Comparison of ENCODE assay signal across 8 cellular contexts in the genomic region with DNA sequence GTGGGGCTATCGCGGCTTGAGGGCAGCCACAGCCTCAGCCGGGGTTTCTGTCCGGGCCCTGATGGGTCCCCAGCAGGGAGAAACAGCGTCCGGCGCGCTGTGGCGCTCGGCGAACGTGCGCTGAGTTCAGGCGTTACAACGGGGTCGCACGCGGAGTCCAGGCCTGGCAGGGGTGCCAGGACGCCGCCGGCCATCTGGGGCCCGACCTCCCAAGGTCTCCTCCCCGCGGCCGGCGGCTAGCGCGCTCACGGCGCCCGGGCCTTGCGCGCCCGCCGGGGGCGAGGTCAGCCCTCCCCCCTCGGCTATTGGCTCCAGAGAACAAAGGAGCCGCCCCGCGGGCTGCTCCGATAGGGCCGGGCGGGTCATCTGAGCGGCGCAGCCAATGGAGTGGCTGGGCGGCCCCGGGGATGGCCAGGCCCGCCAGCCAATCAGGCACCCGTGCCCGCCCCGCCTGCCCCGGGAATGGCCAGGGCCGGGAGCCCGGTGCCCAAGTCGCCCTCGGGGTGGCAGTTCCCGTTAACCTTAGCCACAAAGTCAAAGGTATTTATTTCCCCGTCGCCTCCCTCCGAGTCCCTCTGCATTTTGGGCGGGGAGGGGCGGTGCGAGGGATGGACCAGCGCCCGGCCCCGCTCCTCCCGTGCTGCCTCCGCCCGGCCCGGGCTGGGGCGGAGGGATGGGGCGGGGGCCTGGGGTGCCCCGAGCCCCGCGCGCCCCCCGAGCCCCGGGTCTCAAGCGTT. TPM values are rescaled to one million over a fixed set of nuclear protein-coding genes. Genes with fewer than 3 reads are reported as not detected.
DNase-seq lines count a peak whose midpoint lies in the region; ATAC-seq and TF ChIP-seq lines count a peak whose summit lies in the region.

A gene (plus strand): TSS at position 478 of the 737 bp plus-strand sequence. CDS start 9,141 bp downstream, outside the sequence.

- H3K4me3 ChIP-seq in hepatocyte: peak within 1 kb of the TSS; percentile 91
- H3K4me3 ChIP-seq in aorta (ENCODE audit: low read length in 2 of 2): peak within 1 kb of the TSS; percentile 75 to 92

- under 1% methylated on average over 49 of the region's 79 CpGs for WGBS in hepatocyte (ENCODE audit: low lambda C conversion rate, missing lambda C conversion rate)
- WGBS in aorta, 2 donors: 0 to 1% methylated on average over 67 to 79 of the region's 79 CpGs

- intact Hi-C loops in aorta (cut with DNase I): loop anchor here (1.0 to 5.0 kb wide), 3 partner anchors 11 to 37 kb away; a partner anchor contains a TSS

- no peaks in the 10 kb centered on the region for H4K20me1 ChIP-seq in hepatocyte (ENCODE audit: insufficient read depth, poor library complexity, severe bottlenecking)

- DNase-seq in NCI-H2029 treated with DMSO at 0.1 percent for 48 hours (lab: John Stamatoyannopoulos, UW) (peak; percentile 70), T-helper 9 cell (peak; percentile 89), astrocyte of the hippocampus (ENCODE audit: low read depth, low spot score) (peak; percentile 98), hepatocyte (ENCODE audit: low spot score) (peak; percentile 99), renal cortical epithelial cell (ENCODE audit: low read depth) (peak; percentile 73), aorta (peak; percentile 97 to 98)

- H3K4me1 ChIP-seq in hepatocyte (ENCODE audit: insufficient read depth) (peaks cover 62% of the 10 kb centered on the region), aorta (ENCODE audit: control insufficient read depth in 1 of 2, insufficient read depth in 2 of 2, low read length in 2 of 2) (no peaks in the 10 kb centered on the region)

- H3K9me2 ChIP-seq in hepatocyte (replicated peaks; ENCODE audit: insufficient read depth): no peaks in the 10 kb centered on the region

- H3K9me3 ChIP-seq in hepatocyte (ENCODE audit: low read depth) (no peaks in the 10 kb centered on the region), aorta (ENCODE audit: control insufficient read depth, low read length) (no peaks in the 10 kb centered on the region)

- H3K36me3 ChIP-seq in hepatocyte (replicated peaks; ENCODE audit: insufficient read depth, low read depth) (no peaks in the 10 kb centered on the region), aorta (ENCODE audit: control insufficient read depth in 1 of 2, insufficient read depth in 2 of 2, low read length in 1 of 2) (no peaks in the 10 kb centered on the region)

- peaks cover 59% of the 10 kb centered on the region for H3K79me2 ChIP-seq in hepatocyte

- H2AFZ ChIP-seq in hepatocyte: peak within 1 kb of the TSS; percentile 86

- H3K4me2 ChIP-seq in hepatocyte: peak within 1 kb of the TSS; percentile 95

- H3K27ac ChIP-seq in hepatocyte: peak within 1 kb of the TSS; percentile 95
- peak within 1 kb of the TSS in 1 of 2 donors; percentile 12 for H3K27ac ChIP-seq in aorta (ENCODE audit: low read depth in 1 of 2, low read length in 2 of 2)

- no peak for TF ChIP-seq CTCF in hepatocyte (IDR thresholded peaks at IDR 0.05; ENCODE audit: poor library complexity)

- H3K27me3 ChIP-seq in hepatocyte: no peaks in the 10 kb centered on the region
- no peaks in the 10 kb centered on the region for H3K27me3 ChIP-seq in aorta (ENCODE audit: control insufficient read depth in 1 of 2, insufficient read depth in 2 of 2, low read length in 1 of 2)

- ATAC-seq in GM18511 (IDR thresholded peaks at IDR 0.05; ENCODE audit: unreplicated experiment) (peak; percentile 81), HG02981 (IDR thresholded peaks at IDR 0.05; ENCODE audit: unreplicated experiment) (peak; percentile 80), aorta (ENCODE audit: low FRiP score) (peak; percentile 99)

RNA-seq across cellular contexts. Expression of the gene that starts here (rescaled TPM):
- total RNA-seq in hepatocyte: 5.2 and 8.3 TPM in 2 replicates
- 6.2 and 10.6 TPM in 2 replicates for polyA plus RNA-seq in hepatocyte
- total RNA-seq in renal cortical epithelial cell: 4.7 and 5.0 TPM in 2 replicates
- total RNA-seq in aorta: 1 to 10 TPM; 3.1 to 6.4 TPM
- polyA plus RNA-seq in aorta: 1 to 10 TPM; 1.9 to 3.5 TPM
